9 cellular contexts compared by ENCODE assay signal in genomic region chr1:32716312-32717126, GRCh38. TPM values are rescaled to one million over a fixed set of nuclear protein-coding genes. Genes with fewer than 3 reads are reported as not detected.
DNase-seq lines count a peak whose midpoint lies in the region; ATAC-seq and TF ChIP-seq lines count a peak whose summit lies in the region.
"Had no signal": no experiment of that assay in that cellular context is flagged by ENCODE, and none has a peak within 500 bp of the region (broad histone marks: within the 10 kb centered on the region; RNA-seq: fewer than 3 reads in every experiment).

No MANE protein-coding gene starts in this region.

- in situ Hi-C loops in GM13977 (cut with MboI; ENCODE audit: low pct_unique_long_range_greater_than_20kb, low sequenced_read_pairs, unreplicated experiment), result no loop called here

- H3K9me3 ChIP-seq in Karpas-422 (ENCODE audit: low read length), result no peaks in the 10 kb centered on the region
- H3K9me3 ChIP-seq in aorta (ENCODE audit: control insufficient read depth, low read length), result no peaks in the 10 kb centered on the region

- H3K27ac ChIP-seq in Karpas-422 (ENCODE audit: low read length) (no peak overlapping the region), aorta (ENCODE audit: low read depth in 1 of 2, low read length in 2 of 2) (no peak overlapping the region)

- H3K36me3 ChIP-seq in Karpas-422 (ENCODE audit: insufficient read depth, low read length) (no peaks in the 10 kb centered on the region), aorta (ENCODE audit: control insufficient read depth in 1 of 2, insufficient read depth in 2 of 2, low read length in 1 of 2) (no peaks in the 10 kb centered on the region)

- peaks cover 14% of the 10 kb centered on the region for H3K4me1 ChIP-seq in Karpas-422 (ENCODE audit: low read length)
- H3K4me1 ChIP-seq in aorta (ENCODE audit: control insufficient read depth in 1 of 2, insufficient read depth in 2 of 2, low read length in 2 of 2), result no peaks in the 10 kb centered on the region

- H3K4me1 Mint-ChIP-seq in stimulated activated naive B cell treated with anti-CD40 and anti-IgM and Interleukin-4, amounts not matched to agents 10 μg/mL and 1 μg/mL and 100 μg/mL, for 72 hours, result peaks cover 9 to 29% of the 10 kb centered on the region in 2 donors

- intact Hi-C loops in aorta (cut with DNase I), result no loop called here

- no peaks in the 10 kb centered on the region for H3K36me3 Mint-ChIP-seq in stimulated activated naive B cell treated with anti-CD40 and anti-IgM and Interleukin-4, amounts not matched to agents 10 μg/mL and 1 μg/mL and 100 μg/mL, for 72 hours

- no peak overlapping the region for H3K9ac ChIP-seq in Karpas-422 (ENCODE audit: low read length)

- peak; percentile 85 for DNase-seq in GM13977 (ENCODE audit: low spot score)
- peak; percentile 88 for DNase-seq in Karpas-422
- DNase-seq in RPMI7951 (ENCODE audit: low read depth), result peak; percentile 35
- DNase-seq in amniotic epithelial cell (ENCODE audit: low read depth), result peak; percentile 49
- DNase-seq in left lobe of liver (ENCODE audit: low spot score), result peak; percentile 97
- DNase-seq in stimulated activated naive B cell treated with anti-CD40 and anti-IgM and Interleukin-4, amounts not matched to agents 10 μg/mL and 1 μg/mL and 100 μg/mL, for 72 hours, result peak; percentile 47
- no peak for DNase-seq in aorta

- H3K27me3 ChIP-seq in Karpas-422 (ENCODE audit: low read length), result no peaks in the 10 kb centered on the region
- no peaks in the 10 kb centered on the region for H3K27me3 ChIP-seq in aorta (ENCODE audit: control insufficient read depth in 1 of 2, insufficient read depth in 2 of 2, low read length in 1 of 2)

- ATAC-seq in left lobe of liver (peak; percentile 92), aorta (ENCODE audit: low FRiP score) (no peak), GM21529 (IDR thresholded peaks at IDR 0.05; ENCODE audit: unreplicated experiment) (no peak)
- ATAC-seq in stimulated activated naive B cell treated with anti-CD40 and anti-IgM and Interleukin-4, amounts not matched to agents 10 μg/mL and 1 μg/mL and 100 μg/mL, for 72 hours (replicated peaks), result peak; percentile 75 to 79

- no peak overlapping the region for H2AFZ ChIP-seq in Karpas-422 (ENCODE audit: low read length)

- H3K4me3 ChIP-seq in Karpas-422 (ENCODE audit: low read length) (no peak overlapping the region), aorta (ENCODE audit: low read length in 2 of 2) (no peak overlapping the region)

- 31% methylated on average over 9 of the region's 9 CpGs for WGBS in aorta, 2 donors

- H3K27ac Mint-ChIP-seq in stimulated activated naive B cell treated with anti-CD40 and anti-IgM and Interleukin-4, amounts not matched to agents 10 μg/mL and 1 μg/mL and 100 μg/mL, for 72 hours, result no peak overlapping the region

- no peaks in the 10 kb centered on the region for H3K9me2 ChIP-seq in Karpas-422 (replicated peaks; ENCODE audit: insufficient read depth, low read length)

- no peak overlapping the region for H3K4me3 Mint-ChIP-seq in stimulated activated naive B cell treated with anti-CD40 and anti-IgM and Interleukin-4, amounts not matched to agents 10 μg/mL and 1 μg/mL and 100 μg/mL, for 72 hours

- H3K9me3 Mint-ChIP-seq in stimulated activated naive B cell treated with anti-CD40 and anti-IgM and Interleukin-4, amounts not matched to agents 10 μg/mL and 1 μg/mL and 100 μg/mL, for 72 hours, result no peaks in the 10 kb centered on the region

- peaks cover 34 to 55% of the 10 kb centered on the region in 2 donors for H3K27me3 Mint-ChIP-seq in stimulated activated naive B cell treated with anti-CD40 and anti-IgM and Interleukin-4, amounts not matched to agents 10 μg/mL and 1 μg/mL and 100 μg/mL, for 72 hours

- no peak overlapping the region for H3K4me2 ChIP-seq in Karpas-422 (ENCODE audit: low read depth, low read length, poor library complexity, severe bottlenecking)

- H4K20me1 ChIP-seq in Karpas-422 (ENCODE audit: insufficient read depth, low read depth, low read length), result no peaks in the 10 kb centered on the region

- TF ChIP-seq CTCF in GM13977 (IDR thresholded peaks at IDR 0.05; ENCODE audit: extremely low read depth, insufficient read depth, missing control alignments), result no peak

- no peaks in the 10 kb centered on the region for H3K79me2 ChIP-seq in Karpas-422 (ENCODE audit: low read length)

RNA-seq across cellular contexts. Expression of gene SYNC, which starts 13.9 kb away (rescaled TPM):
- not detected in 2 replicates for total RNA-seq in Karpas-422 (2014; rRNA removed; shearing (Covaris generic); ENCODE audit: low replicate concordance)
- total RNA-seq in RPMI7951 (2014; rRNA removed; shearing (Covaris generic)), result 20.5 and 21.5 TPM in 2 replicates
- total RNA-seq in left lobe of liver, result 0.45 TPM
- 10 to 100 TPM; 37.5 to 89.8 TPM for total RNA-seq in aorta
- 10 to 100 TPM; 11.4 to 36.8 TPM for polyA plus RNA-seq in aorta
- total RNA-seq: T-helper 2 cell treated with Interferon-gamma antibody and Interleukin-4, amounts not matched to agents 100 ng/mL and 5 ng/mL, for 36 hours had no signal

Comparison
In these comparisons a context has a peak if more than half of its experiments do, and no peak if none do; other contexts are left out.
1. DNase-seq: peak in GM13977 (single experiment), Karpas-422 (single experiment), RPMI7951 (single experiment), amniotic epithelial cell (single experiment), left lobe of liver (single experiment) and stimulated activated naive B cell treated with anti-CD40 and anti-IgM and Interleukin-4, amounts not matched to agents 10 μg/mL and 1 μg/mL and 100 μg/mL, for 72 hours (single experiment); none in aorta (0 of 2).
2. ATAC-seq: peak in left lobe of liver (single experiment) and stimulated activated naive B cell treated with anti-CD40 and anti-IgM and Interleukin-4, amounts not matched to agents 10 μg/mL and 1 μg/mL and 100 μg/mL, for 72 hours (2 of 2); none in aorta (single experiment) and GM21529 (single experiment).
3. RNA of gene SYNC, which starts 13.9 kb away (total RNA-seq): 37.5 to 89.8 TPM in aorta and 20.5 to 21.5 TPM in RPMI7951; 0.45 TPM in left lobe of liver (single experiment) and not detected in Karpas-422; every median in the first group is over 10 times any median in the second.